Comparison of ENCODE assay signal across 8 cellular contexts in genomic region chr12:10722502-10722904, GRCh38. TPM values are rescaled to one million over a fixed set of nuclear protein-coding genes. Genes with fewer than 3 reads are reported as not detected.
DNase-seq lines count a peak whose midpoint lies in the region; ATAC-seq and TF ChIP-seq lines count a peak whose summit lies in the region.

No MANE protein-coding gene starts in this region.

- TF ChIP-seq RAD21 in Ishikawa (IDR thresholded peaks at IDR 0.05; ENCODE audit: low read depth) = no peak

- peak; percentile 49 for ATAC-seq in GM21515 (IDR thresholded peaks at IDR 0.05; ENCODE audit: unreplicated experiment)

- peaks cover 26% of the 10 kb centered on the region for H3K27me3 ChIP-seq in effector memory CD4-positive, alpha-beta T cell (replicated peaks; ENCODE audit: control insufficient read depth, insufficient read depth, low read length, poor library complexity, severe bottlenecking)

- H3K4me3 ChIP-seq in effector memory CD4-positive, alpha-beta T cell (ENCODE audit: insufficient read depth, low read depth, low read length, poor library complexity, severe bottlenecking) = peak overlapping the region; percentile 51

- in situ Hi-C loops in KBM-7 (cut with MboI; ENCODE audit: low pct_unique_long_range_greater_than_20kb, low sequenced_read_pairs) = no loop called here

- H3K27ac ChIP-seq in effector memory CD4-positive, alpha-beta T cell (ENCODE audit: insufficient read depth, low read length, poor library complexity, severe bottlenecking) = no peak overlapping the region

- TF ChIP-seq EP300 in Ishikawa (IDR thresholded peaks at IDR 0.05; ENCODE audit: borderline replicate concordance) = no peak

- peaks cover 10% of the 10 kb centered on the region for H3K4me1 ChIP-seq in effector memory CD4-positive, alpha-beta T cell (ENCODE audit: control insufficient read depth, insufficient read depth, low read length, poor library complexity, severe bottlenecking)

- no peaks in the 10 kb centered on the region for H3K36me3 ChIP-seq in effector memory CD4-positive, alpha-beta T cell (ENCODE audit: control insufficient read depth, insufficient read depth, low read length)

- DNase-seq in EH (ENCODE audit: low read depth) = peak; percentile 71
- DNase-seq in activated CD4-positive, alpha-beta T cell treated with anti-CD3 and anti-CD28 coated beads, Interleukin-2, amount 50 U/mL, for 48 hours = peak; percentile 45 to 55
- DNase-seq in effector memory CD4-positive, alpha-beta T cell = no peak
- DNase-seq in mesenteric fat pad (ENCODE audit: low spot score) = peak; percentile 90
- DNase-seq in stimulated activated CD8-positive, alpha-beta memory T cell treated with anti-CD3 and anti-CD28 coated beads, Interleukin-7, amount 100 ng/mL, for 4 hours (ENCODE audit: low read depth in 2 of 2) = peak; percentile 37 to 67
- no peak for DNase-seq in KBM-7

- no peaks in the 10 kb centered on the region for H3K9me3 ChIP-seq in effector memory CD4-positive, alpha-beta T cell (ENCODE audit: control insufficient read depth, low read length)

TF ChIP-seq in Ishikawa, 13 proteins besides CTCF, POLR2A, EP300 and RAD21:
- TF ChIP-seq REST (IDR thresholded peaks at IDR 0.05; ENCODE audit: low read depth) (no peak), TAF1 (IDR thresholded peaks at IDR 0.05; ENCODE audit: low read depth) (peak; percentile 58), USF1 (IDR thresholded peaks at IDR 0.05) (peak; percentile 43; the same call in 1 of the 2 replicates), TCF12 (IDR thresholded peaks at IDR 0.05; ENCODE audit: low read depth) (no peak; the same call in 1 of the 2 replicates), CEBPB (IDR thresholded peaks at IDR 0.05) (no peak), ZBTB7A (IDR thresholded peaks at IDR 0.05; ENCODE audit: low read depth) (peak; percentile 75; the same call in 1 of the 2 replicates)
- TF ChIP-seq, protein P1, sequence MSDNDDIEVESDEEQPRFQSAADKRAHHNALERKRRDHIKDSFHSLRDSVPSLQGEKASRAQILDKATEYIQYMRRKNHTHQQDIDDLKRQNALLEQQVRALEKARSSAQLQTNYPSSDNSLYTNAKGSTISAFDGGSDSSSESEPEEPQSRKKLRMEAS (IDR thresholded peaks at IDR 0.05) = no peak; the same call in 1 of the 2 replicates

RNA-seq across cellular contexts. Expression of gene YBX3, which starts 0.6 kb away (rescaled TPM):
- total RNA-seq in mesenteric fat pad = 433 TPM

RNA-seq across cellular contexts. Expression of gene STYK1, which starts 48.7 kb away (rescaled TPM):
- not detected for total RNA-seq in mesenteric fat pad

Comparison
In these comparisons a context has a peak if more than half of its experiments do, and no peak if none do; other contexts are left out.
1. DNase-seq: peak in EH (single experiment), activated CD4-positive, alpha-beta T cell treated with anti-CD3 and anti-CD28 coated beads, Interleukin-2, amount 50 U/mL, for 48 hours (2 of 2), mesenteric fat pad (single experiment) and stimulated activated CD8-positive, alpha-beta memory T cell treated with anti-CD3 and anti-CD28 coated beads, Interleukin-7, amount 100 ng/mL, for 4 hours (2 of 2); none in effector memory CD4-positive, alpha-beta T cell (0 of 3) and KBM-7 (single experiment).